1 cellular context compared by ENCODE assay signal in the genomic region with DNA sequence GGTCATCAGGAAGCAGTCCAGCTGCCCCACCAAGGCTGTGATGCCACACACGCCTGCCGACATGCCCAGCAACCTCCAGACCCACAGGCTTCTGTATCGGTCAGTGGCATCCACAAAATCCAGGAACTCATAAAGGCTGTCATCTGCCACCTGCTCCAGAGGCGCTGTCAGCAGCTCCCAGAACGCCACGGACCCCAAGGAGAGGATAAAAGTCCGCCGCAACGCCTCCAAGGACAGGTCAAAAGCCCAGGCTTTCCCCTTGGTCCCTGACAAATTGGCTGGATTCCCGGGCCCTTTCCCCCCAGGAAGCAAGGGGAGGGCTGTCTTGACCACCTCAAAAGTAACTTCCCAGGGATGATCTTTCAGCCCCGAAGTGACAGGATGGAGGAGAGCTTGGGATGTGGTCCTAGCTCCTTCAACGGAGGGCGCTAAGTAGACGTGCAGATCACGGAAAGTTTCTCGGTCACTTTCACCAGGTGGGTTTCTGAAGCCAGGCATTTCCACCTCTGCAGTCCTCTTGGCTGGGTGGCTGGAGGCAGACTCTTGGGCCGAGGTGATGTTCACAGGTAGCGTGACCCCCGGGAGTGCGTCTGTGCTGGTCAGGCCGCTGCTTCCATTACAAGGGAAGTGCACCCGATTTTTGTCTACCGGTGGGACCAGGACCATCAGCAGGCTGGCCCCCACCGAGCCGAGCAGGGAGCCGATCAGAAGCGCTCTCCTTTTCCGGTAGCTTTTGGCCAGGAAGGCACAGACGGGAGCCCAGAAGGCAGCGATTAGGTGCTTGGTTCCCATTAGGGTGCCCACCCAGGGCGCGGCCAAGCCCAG.
TF ChIP-seq lines count a peak whose summit lies in the region.

No MANE protein-coding gene starts in this region.

TF ChIP-seq in GM23338, 12 proteins besides CTCF, POLR2A, EP300 and RAD21 (continued from another document):
- TF ChIP-seq, protein P1, sequence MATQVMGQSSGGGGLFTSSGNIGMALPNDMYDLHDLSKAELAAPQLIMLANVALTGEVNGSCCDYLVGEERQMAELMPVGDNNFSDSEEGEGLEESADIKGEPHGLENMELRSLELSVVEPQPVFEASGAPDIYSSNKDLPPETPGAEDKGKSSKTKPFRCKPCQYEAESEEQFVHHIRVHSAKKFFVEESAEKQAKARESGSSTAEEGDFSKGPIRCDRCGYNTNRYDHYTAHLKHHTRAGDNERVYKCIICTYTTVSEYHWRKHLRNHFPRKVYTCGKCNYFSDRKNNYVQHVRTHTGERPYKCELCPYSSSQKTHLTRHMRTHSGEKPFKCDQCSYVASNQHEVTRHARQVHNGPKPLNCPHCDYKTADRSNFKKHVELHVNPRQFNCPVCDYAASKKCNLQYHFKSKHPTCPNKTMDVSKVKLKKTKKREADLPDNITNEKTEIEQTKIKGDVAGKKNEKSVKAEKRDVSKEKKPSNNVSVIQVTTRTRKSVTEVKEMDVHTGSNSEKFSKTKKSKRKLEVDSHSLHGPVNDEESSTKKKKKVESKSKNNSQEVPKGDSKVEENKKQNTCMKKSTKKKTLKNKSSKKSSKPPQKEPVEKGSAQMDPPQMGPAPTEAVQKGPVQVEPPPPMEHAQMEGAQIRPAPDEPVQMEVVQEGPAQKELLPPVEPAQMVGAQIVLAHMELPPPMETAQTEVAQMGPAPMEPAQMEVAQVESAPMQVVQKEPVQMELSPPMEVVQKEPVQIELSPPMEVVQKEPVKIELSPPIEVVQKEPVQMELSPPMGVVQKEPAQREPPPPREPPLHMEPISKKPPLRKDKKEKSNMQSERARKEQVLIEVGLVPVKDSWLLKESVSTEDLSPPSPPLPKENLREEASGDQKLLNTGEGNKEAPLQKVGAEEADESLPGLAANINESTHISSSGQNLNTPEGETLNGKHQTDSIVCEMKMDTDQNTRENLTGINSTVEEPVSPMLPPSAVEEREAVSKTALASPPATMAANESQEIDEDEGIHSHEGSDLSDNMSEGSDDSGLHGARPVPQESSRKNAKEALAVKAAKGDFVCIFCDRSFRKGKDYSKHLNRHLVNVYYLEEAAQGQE (IDR thresholded peaks at IDR 0.05; ENCODE audit: unreplicated experiment): no peak
- TF ChIP-seq JUNB (IDR thresholded peaks at IDR 0.05; ENCODE audit: unreplicated experiment) (no peak), STAT1 (IDR thresholded peaks at IDR 0.05; ENCODE audit: unreplicated experiment) (no peak), ZNF331 (CRISPR knock-in tag; IDR thresholded peaks at IDR 0.05; ENCODE audit: low read depth) (no peak), ZNF114 (CRISPR knock-in tag; IDR thresholded peaks at IDR 0.05) (no peak), EZH2phosphoT487 (IDR thresholded peaks at IDR 0.05; ENCODE audit: unreplicated experiment) (no peak), EZH2 (IDR thresholded peaks at IDR 0.05; ENCODE audit: low read depth, unreplicated experiment) (no peak)
- TF ChIP-seq, protein P2, sequence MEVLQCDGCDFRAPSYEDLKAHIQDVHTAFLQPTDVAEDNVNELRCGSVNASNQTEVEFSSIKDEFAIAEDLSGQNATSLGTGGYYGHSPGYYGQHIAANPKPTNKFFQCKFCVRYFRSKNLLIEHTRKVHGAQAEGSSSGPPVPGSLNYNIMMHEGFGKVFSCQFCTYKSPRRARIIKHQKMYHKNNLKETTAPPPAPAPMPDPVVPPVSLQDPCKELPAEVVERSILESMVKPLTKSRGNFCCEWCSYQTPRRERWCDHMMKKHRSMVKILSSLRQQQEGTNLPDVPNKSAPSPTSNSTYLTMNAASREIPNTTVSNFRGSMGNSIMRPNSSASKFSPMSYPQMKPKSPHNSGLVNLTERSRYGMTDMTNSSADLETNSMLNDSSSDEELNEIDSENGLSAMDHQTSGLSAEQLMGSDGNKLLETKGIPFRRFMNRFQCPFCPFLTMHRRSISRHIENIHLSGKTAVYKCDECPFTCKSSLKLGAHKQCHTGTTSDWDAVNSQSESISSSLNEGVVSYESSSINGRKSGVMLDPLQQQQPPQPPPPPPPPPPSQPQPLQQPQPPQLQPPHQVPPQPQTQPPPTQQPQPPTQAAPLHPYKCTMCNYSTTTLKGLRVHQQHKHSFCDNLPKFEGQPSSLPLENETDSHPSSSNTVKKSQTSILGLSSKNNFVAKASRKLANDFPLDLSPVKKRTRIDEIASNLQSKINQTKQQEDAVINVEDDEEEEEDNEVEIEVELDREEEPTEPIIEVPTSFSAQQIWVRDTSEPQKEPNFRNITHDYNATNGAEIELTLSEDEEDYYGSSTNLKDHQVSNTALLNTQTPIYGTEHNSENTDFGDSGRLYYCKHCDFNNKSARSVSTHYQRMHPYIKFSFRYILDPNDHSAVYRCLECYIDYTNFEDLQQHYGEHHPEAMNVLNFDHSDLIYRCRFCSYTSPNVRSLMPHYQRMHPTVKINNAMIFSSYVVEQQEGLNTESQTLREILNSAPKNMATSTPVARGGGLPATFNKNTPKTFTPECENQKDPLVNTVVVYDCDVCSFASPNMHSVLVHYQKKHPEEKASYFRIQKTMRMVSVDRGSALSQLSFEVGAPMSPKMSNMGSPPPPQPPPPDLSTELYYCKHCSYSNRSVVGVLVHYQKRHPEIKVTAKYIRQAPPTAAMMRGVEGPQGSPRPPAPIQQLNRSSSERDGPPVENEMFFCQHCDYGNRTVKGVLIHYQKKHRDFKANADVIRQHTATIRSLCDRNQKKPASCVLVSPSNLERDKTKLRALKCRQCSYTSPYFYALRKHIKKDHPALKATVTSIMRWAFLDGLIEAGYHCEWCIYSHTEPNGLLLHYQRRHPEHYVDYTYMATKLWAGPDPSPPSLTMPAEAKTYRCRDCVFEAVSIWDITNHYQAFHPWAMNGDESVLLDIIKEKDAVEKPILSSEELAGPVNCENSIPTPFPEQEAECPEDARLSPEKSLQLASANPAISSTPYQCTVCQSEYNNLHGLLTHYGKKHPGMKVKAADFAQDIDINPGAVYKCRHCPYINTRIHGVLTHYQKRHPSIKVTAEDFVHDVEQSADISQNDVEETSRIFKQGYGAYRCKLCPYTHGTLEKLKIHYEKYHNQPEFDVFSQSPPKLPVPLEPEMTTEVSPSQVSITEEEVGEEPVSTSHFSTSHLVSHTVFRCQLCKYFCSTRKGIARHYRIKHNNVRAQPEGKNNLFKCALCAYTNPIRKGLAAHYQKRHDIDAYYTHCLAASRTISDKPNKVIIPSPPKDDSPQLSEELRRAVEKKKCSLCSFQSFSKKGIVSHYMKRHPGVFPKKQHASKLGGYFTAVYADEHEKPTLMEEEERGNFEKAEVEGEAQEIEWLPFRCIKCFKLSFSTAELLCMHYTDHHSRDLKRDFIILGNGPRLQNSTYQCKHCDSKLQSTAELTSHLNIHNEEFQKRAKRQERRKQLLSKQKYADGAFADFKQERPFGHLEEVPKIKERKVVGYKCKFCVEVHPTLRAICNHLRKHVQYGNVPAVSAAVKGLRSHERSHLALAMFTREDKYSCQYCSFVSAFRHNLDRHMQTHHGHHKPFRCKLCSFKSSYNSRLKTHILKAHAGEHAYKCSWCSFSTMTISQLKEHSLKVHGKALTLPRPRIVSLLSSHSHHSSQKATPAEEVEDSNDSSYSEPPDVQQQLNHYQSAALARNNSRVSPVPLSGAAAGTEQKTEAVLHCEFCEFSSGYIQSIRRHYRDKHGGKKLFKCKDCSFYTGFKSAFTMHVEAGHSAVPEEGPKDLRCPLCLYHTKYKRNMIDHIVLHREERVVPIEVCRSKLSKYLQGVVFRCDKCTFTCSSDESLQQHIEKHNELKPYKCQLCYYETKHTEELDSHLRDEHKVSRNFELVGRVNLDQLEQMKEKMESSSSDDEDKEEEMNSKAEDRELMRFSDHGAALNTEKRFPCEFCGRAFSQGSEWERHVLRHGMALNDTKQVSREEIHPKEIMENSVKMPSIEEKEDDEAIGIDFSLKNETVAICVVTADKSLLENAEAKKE (CRISPR knock-in tag; IDR thresholded peaks at IDR 0.05): no peak
- TF ChIP-seq, protein P3, sequence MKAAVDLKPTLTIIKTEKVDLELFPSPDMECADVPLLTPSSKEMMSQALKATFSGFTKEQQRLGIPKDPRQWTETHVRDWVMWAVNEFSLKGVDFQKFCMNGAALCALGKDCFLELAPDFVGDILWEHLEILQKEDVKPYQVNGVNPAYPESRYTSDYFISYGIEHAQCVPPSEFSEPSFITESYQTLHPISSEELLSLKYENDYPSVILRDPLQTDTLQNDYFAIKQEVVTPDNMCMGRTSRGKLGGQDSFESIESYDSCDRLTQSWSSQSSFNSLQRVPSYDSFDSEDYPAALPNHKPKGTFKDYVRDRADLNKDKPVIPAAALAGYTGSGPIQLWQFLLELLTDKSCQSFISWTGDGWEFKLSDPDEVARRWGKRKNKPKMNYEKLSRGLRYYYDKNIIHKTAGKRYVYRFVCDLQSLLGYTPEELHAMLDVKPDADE (IDR thresholded peaks at IDR 0.05): no peak
TF ChIP-seq in GM23338: peak in this region for 0.
